8 cellular contexts compared by ENCODE assay signal in the genomic region with DNA sequence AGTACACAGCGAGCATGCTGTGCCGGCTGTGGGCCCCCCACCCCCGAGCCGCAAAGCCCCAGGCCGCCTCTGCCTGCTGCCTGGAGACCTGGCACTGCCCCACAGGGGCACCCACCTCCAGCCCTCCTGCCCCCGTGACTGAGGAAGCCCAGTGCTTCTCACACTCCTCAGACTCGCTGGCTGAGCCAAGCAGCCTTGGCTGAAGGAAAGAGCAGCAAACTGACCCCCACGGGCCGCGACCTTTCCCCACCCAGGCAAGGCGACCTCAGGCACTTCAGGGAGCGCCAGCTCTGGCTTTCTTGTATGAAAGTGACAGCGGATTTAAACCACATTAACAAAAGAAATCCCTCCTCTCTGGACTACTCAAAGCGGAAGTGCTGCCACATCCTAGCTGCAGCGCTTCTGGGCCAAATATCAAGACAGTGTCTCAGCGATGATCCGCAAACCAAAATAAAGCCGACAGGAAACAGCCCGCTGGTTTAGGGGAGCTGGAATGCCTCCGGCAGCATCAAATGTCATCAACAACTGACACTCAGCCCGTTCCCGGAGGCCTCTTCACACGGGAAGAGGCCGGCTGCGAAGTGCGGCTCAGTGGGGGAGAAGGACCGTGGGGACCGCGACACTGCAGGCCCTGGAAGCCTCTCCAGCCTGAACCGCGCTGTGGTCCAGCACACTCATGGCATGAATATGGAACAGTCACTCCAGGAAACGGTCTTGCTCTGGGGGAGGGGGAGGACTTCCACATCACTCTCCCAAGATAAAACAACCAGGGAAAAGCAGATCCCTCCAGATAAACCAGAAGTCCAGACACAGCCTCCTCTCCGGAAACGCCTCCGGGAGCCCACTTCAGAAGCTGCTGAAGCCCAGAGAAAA. TPM values are rescaled to one million over a fixed set of nuclear protein-coding genes. Genes with fewer than 3 reads are reported as not detected.
A peak's percentile ranks its signal among the peaks of the same experiment; 100 is the strongest.
DNase-seq lines count a peak whose midpoint lies in the region; ATAC-seq lines count a peak whose summit lies in the region.

No MANE protein-coding gene starts in this region.

- peaks cover 73% of the 10 kb centered on the region for H3K4me1 Mint-ChIP-seq in activated CD8-positive, alpha-beta T cell treated with anti-CD3 and anti-CD28 coated beads, Interleukin-2, amount 10 ng/mL, durations not matched to agents 7 days and 5 days (ENCODE audit: low read depth)

- peaks cover 37% of the 10 kb centered on the region for H3K36me3 Mint-ChIP-seq in activated CD8-positive, alpha-beta T cell treated with anti-CD3 and anti-CD28 coated beads, Interleukin-2, amount 10 ng/mL, durations not matched to agents 7 days and 5 days (ENCODE audit: low read depth)

- CTCF ChIA-PET in activated CD8-positive, alpha-beta T cell treated with anti-CD3 and anti-CD28 coated beads, Interleukin-2, amount 10 ng/mL, durations not matched to agents 7 days and 5 days (lab: Charles Lee): interaction anchor here (1.0 to 3.1 kb wide), 6 partner anchors 9 to 20 kb away, joined by 3 to 22 read pairs (median 4); no protein-coding TSS in a partner anchor

- peaks cover 15% of the 10 kb centered on the region for H3K27me3 Mint-ChIP-seq in activated CD8-positive, alpha-beta T cell treated with anti-CD3 and anti-CD28 coated beads, Interleukin-2, amount 10 ng/mL, durations not matched to agents 7 days and 5 days (ENCODE audit: low read depth)

- peak; percentile 24 for ATAC-seq in GM19438 (IDR thresholded peaks at IDR 0.05; ENCODE audit: low read depth, unreplicated experiment)
- ATAC-seq in activated CD8-positive, alpha-beta T cell treated with anti-CD3 and anti-CD28 coated beads, Interleukin-2, amount 10 ng/mL, durations not matched to agents 7 days and 5 days: peak; percentile 33

- peak overlapping the region; percentile 91 for H3K27ac Mint-ChIP-seq in activated CD8-positive, alpha-beta T cell treated with anti-CD3 and anti-CD28 coated beads, Interleukin-2, amount 10 ng/mL, durations not matched to agents 7 days and 5 days

- DNase-seq in AML-193 (lab: John Stamatoyannopoulos, UW) (peak; percentile 86 to 89), NCI-H460 (ENCODE audit: extremely low read depth, low read depth) (peak; percentile 16), epithelial cell of prostate (ENCODE audit: low read depth, low spot score) (peak; percentile 31), mucosa of gallbladder (ENCODE audit: low spot score) (peak; percentile 33), NCI-H510A (lab: John Stamatoyannopoulos, UW) (no peak)
- peak; percentile 86 for DNase-seq in activated CD8-positive, alpha-beta T cell treated with anti-CD3 and anti-CD28 coated beads, Interleukin-2, amount 10 ng/mL, durations not matched to agents 7 days and 5 days

- H3K9me3 Mint-ChIP-seq in activated CD8-positive, alpha-beta T cell treated with anti-CD3 and anti-CD28 coated beads, Interleukin-2, amount 10 ng/mL, durations not matched to agents 7 days and 5 days (ENCODE audit: insufficient read depth): peaks cover 5% of the 10 kb centered on the region

- H3K27me3 ChIP-seq in thymus (ENCODE audit: control insufficient read depth, insufficient read depth): peaks cover 2% of the 10 kb centered on the region

- POLR2A ChIA-PET in activated CD8-positive, alpha-beta T cell treated with anti-CD3 and anti-CD28 coated beads, Interleukin-2, amount 10 ng/mL, durations not matched to agents 7 days and 5 days (lab: Charles Lee): interaction anchor here (0.6 to 4.7 kb wide), 9 partner anchors 9 to 747 kb away, joined by 3 to 29 read pairs (median 8); no protein-coding TSS in a partner anchor

- peak overlapping the region; percentile 96 for H3K4me3 Mint-ChIP-seq in activated CD8-positive, alpha-beta T cell treated with anti-CD3 and anti-CD28 coated beads, Interleukin-2, amount 10 ng/mL, durations not matched to agents 7 days and 5 days

- no peaks in the 10 kb centered on the region for H3K9me3 ChIP-seq in thymus (ENCODE audit: control insufficient read depth)

- H3K4me1 ChIP-seq in thymus (ENCODE audit: control insufficient read depth, insufficient read depth, low read length): peaks cover 18% of the 10 kb centered on the region

- H3K27ac ChIP-seq in epithelial cell of prostate (peak overlapping the region; percentile 78), thymus (ENCODE audit: low read depth) (peak overlapping the region; percentile 85)

- H3K4me3 ChIP-seq in thymus (ENCODE audit: low read length): peak overlapping the region; percentile 73

- WGBS in thymus: 4% methylated on average over 35 of the region's 35 CpGs

- no peaks in the 10 kb centered on the region for H3K36me3 ChIP-seq in thymus (ENCODE audit: control insufficient read depth, insufficient read depth)

RNA-seq across cellular contexts. Expression of gene RASA3, which starts 1.5 kb away (rescaled TPM):
- total RNA-seq in NCI-H460 (2014; rRNA removed; shearing (Covaris generic)): 12.4 and 14.2 TPM in 2 replicates
- polyA plus RNA-seq in NCI-H460 (2014; cell fraction: nucleus; rRNA removed): 11.7 and 16.6 TPM in 2 replicates
- total RNA-seq in activated CD8-positive, alpha-beta T cell treated with anti-CD3 and anti-CD28 coated beads, Interleukin-2, amount 10 ng/mL, durations not matched to agents 7 days and 5 days: 10 to 100 TPM; 36.9 to 39.3 TPM
- total RNA-seq in mucosa of gallbladder: 11.7 TPM
- polyA plus RNA-seq in thymus: 23.8 TPM

RNA-seq across cellular contexts. Expression of gene CFAP97D2, which starts 48.1 kb away (rescaled TPM):
- total RNA-seq in NCI-H460 (2014; rRNA removed; shearing (Covaris generic)): not detected in 2 replicates
- not detected in 2 replicates for polyA plus RNA-seq in NCI-H460 (2014; cell fraction: nucleus; rRNA removed)
- total RNA-seq in activated CD8-positive, alpha-beta T cell treated with anti-CD3 and anti-CD28 coated beads, Interleukin-2, amount 10 ng/mL, durations not matched to agents 7 days and 5 days: not detected
- total RNA-seq in mucosa of gallbladder: not detected
- 0.34 TPM for polyA plus RNA-seq in thymus
